31 cellular contexts compared by ENCODE assay signal in genomic region chr3:142709207-142709606, GRCh38.
"Had no signal": no experiment of that assay in that cellular context is flagged by ENCODE, and none has a peak within 500 bp of the region (broad histone marks: within the 10 kb centered on the region; RNA-seq: fewer than 3 reads in every experiment).

No MANE protein-coding gene starts in this region.

- H3K36me3 ChIP-seq: adrenal gland, ascending aorta, brain microvascular endothelial cell, breast epithelium, cardiac muscle cell had no signal

- H3K27ac ChIP-seq: adrenal gland, ascending aorta, body of pancreas, brain microvascular endothelial cell, breast epithelium, cardiac muscle cell had no signal

- H3K4me3 ChIP-seq: adrenal gland, ascending aorta, body of pancreas, breast epithelium, cardiac muscle cell had no signal

- H3K4me1 ChIP-seq: adrenal gland, ascending aorta, body of pancreas, breast epithelium had no signal

- DNase-seq: activated effector memory CD4-positive, alpha-beta T cell treated with anti-CD3 and anti-CD28 coated beads, Interleukin-2, amount 50 U/mL, for 16 hours; activated effector memory CD4-positive, alpha-beta T cell treated with Interleukin-2 at 50 U/mL for 16 hours; activated gamma-delta T cell; activated gamma-delta T cell treated with Interleukin-2 at 50 U/mL for 16 hours; activated naive CD4-positive, alpha-beta T cell; activated naive CD4-positive, alpha-beta T cell treated with anti-CD3 and anti-CD28 coated beads for 36 hours; activated naive CD4-positive, alpha-beta T cell treated with anti-CD3 and anti-CD28 coated beads, Interleukin-2, amount 10 ng/mL, durations not matched to agents 7 days and 5 days; activated naive CD4-positive, alpha-beta T cell treated with anti-CD3 and anti-CD28 coated beads, Interleukin-2, amount 50 U/mL, for 16 hours; activated naive CD4-positive, alpha-beta T cell treated with Interleukin-2 at 50 U/mL for 16 hours; activated naive CD8-positive, alpha-beta T cell treated with anti-CD3 and anti-CD28 coated beads for 36 hours; activated naive CD8-positive, alpha-beta T cell treated with anti-CD3 and anti-CD28 coated beads, Interleukin-2, amount 10 ng/mL, durations not matched to agents 7 days and 5 days; activated naive CD8-positive, alpha-beta T cell treated with anti-CD3 and anti-CD28 coated beads, Interleukin-2, amount 50 U/mL, for 24 hours; activated T-cell treated with anti-CD3 and anti-CD28 coated beads, Interleukin-2, amount 50 U/mL, for 24 hours; activated T-cell treated with anti-CD3 and anti-CD28 coated beads, Interleukin-2, amount 50 U/mL, for 4 hours; activated T-cell treated with anti-CD3 and anti-CD28 coated beads, Interleukin-2, amount 50 U/mL, for 48 hours; activated T-cell treated with anti-CD3 and anti-CD28 coated beads, Interleukin-2, amount 50 U/mL, for 72 hours; adrenal gland; amniotic stem cell; amygdala; anterior cingulate cortex; aorta; body of pancreas; brain microvascular endothelial cell; caudate nucleus; central memory CD4-positive, alpha-beta T cell; cerebellar nuclear complex had no signal

- H3K27me3 ChIP-seq: adrenal gland, ascending aorta, body of pancreas, brain microvascular endothelial cell, breast epithelium, cardiac muscle cell had no signal

- H3K9me3 ChIP-seq: adrenal gland, ascending aorta, body of pancreas, breast epithelium had no signal

- ATAC-seq: activated naive CD4-positive, alpha-beta T cell treated with anti-CD3 and anti-CD28 coated beads, Interleukin-2, amount 50 U/mL, for 72 hours; activated naive CD8-positive, alpha-beta T cell treated with anti-CD3 and anti-CD28 coated beads, Interleukin-2, amount 50 U/mL, for 24 hours; activated T-cell treated with anti-CD3 and anti-CD28 coated beads, Interleukin-2, amount 50 U/mL, for 4 hours; activated T-cell treated with anti-CD3 and anti-CD28 coated beads, Interleukin-2, amount 50 U/mL, for 72 hours; activated T-helper 17 cell treated with anti-CD3 and anti-CD28 coated beads, Interleukin-2, amount 50 U/mL, for 72 hours; body of pancreas had no signal
